1 cellular context compared by ENCODE assay signal in the genomic region with DNA sequence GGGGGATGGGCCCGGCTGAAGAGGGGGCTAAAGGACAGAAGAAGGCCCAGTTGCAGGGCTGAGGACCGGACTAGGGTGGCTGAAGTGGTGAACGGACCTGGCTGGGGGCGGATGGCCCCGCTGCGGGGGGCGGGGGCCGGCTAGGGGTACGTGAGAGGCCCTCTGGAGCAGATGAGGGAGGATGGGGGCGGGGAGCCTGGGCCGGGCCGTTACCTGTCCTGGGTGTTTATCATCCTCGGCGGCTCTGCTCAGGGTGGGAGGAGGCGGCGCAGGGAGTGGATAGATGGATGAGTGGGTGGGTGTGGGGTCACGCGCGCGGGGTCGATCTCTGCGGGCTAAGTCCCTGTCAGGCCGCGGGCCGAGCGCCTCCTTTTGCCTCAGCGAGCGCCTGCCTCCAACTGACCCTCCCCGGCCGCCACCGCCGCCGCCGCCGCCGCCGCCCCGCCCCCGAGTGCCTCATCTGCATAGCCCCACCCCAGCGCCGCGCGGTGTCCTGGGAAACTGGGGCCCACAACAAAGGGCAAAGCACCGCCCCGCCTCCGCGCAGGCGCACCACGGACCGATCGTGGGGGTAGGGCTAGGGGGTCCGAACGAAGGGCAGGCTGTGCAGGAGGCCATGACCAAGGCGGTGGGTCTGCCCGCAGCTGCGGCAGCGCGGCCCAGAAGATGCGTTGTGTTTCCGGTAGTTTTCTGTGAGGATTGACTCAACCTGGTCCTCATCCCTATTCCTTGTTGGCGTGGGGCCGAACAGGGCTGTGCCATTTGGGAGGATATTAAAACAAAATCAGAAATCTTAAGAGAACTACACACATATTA.
TF ChIP-seq lines count a peak whose summit lies in the region.

No MANE protein-coding gene starts in this region.

TF ChIP-seq in K562, 482 proteins besides CTCF, POLR2A, EP300 and RAD21 (continued from another document):
- TF ChIP-seq, protein P1, sequence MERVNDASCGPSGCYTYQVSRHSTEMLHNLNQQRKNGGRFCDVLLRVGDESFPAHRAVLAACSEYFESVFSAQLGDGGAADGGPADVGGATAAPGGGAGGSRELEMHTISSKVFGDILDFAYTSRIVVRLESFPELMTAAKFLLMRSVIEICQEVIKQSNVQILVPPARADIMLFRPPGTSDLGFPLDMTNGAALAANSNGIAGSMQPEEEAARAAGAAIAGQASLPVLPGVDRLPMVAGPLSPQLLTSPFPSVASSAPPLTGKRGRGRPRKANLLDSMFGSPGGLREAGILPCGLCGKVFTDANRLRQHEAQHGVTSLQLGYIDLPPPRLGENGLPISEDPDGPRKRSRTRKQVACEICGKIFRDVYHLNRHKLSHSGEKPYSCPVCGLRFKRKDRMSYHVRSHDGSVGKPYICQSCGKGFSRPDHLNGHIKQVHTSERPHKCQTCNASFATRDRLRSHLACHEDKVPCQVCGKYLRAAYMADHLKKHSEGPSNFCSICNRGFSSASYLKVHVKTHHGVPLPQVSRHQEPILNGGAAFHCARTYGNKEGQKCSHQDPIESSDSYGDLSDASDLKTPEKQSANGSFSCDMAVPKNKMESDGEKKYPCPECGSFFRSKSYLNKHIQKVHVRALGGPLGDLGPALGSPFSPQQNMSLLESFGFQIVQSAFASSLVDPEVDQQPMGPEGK (CRISPR knock-in tag; IDR thresholded peaks at IDR 0.05; ENCODE audit: borderline replicate concordance), result no peak
- TF ChIP-seq GABPA (tag; conservative IDR thresholded peaks at IDR 0.05; ENCODE audit: low read depth) (no peak), KHSRP (IDR thresholded peaks at IDR 0.05) (no peak), FOXK2 (conservative IDR thresholded peaks at IDR 0.05 in 1 of 2, IDR thresholded peaks at IDR 0.05 in 1 of 2; ENCODE audit: low read depth in 2 of 2) (peak in 1 of 2 experiments; percentile 80; a peak in 2 of 4 replicates), PRPF4 (IDR thresholded peaks at IDR 0.05; ENCODE audit: insufficient read depth, low read depth, low read length, poor library complexity, severe bottlenecking) (no peak), NCOA4 (IDR thresholded peaks at IDR 0.05; ENCODE audit: partially characterized antibody) (no peak), PHF20 (IDR thresholded peaks at IDR 0.05; ENCODE audit: partially characterized antibody) (peak; percentile 63), ZEB2 (IDR thresholded peaks at IDR 0.05) (no peak), NR2C1 (IDR thresholded peaks at IDR 0.05) (no peak), NR2C1 (tag; IDR thresholded peaks at IDR 0.05) (no peak), NEUROD1 (IDR thresholded peaks at IDR 0.05; ENCODE audit: borderline replicate concordance, low read depth, low read length, partially characterized antibody) (no peak), ATF7 (IDR thresholded peaks at IDR 0.05) (peak; percentile 13; the same call in 1 of the 2 replicates), TAF7 (tag; IDR thresholded peaks at IDR 0.05) (no peak), CBFA2T2 (conservative IDR thresholded peaks at IDR 0.05) (no peak), CBFB (CRISPR knock-in tag; IDR thresholded peaks at IDR 0.05) (no peak), POLR2H (tag; IDR thresholded peaks at IDR 0.05; ENCODE audit: low read depth) (peak; percentile 49), CCNT2 (IDR thresholded peaks at IDR 0.05; ENCODE audit: borderline replicate concordance, extremely low read depth, insufficient read length, low read depth, low read length) (peak; percentile 65), SAFB (IDR thresholded peaks at IDR 0.05; ENCODE audit: borderline replicate concordance, low read depth, low read length) (no peak)
- TF ChIP-seq, protein P2, sequence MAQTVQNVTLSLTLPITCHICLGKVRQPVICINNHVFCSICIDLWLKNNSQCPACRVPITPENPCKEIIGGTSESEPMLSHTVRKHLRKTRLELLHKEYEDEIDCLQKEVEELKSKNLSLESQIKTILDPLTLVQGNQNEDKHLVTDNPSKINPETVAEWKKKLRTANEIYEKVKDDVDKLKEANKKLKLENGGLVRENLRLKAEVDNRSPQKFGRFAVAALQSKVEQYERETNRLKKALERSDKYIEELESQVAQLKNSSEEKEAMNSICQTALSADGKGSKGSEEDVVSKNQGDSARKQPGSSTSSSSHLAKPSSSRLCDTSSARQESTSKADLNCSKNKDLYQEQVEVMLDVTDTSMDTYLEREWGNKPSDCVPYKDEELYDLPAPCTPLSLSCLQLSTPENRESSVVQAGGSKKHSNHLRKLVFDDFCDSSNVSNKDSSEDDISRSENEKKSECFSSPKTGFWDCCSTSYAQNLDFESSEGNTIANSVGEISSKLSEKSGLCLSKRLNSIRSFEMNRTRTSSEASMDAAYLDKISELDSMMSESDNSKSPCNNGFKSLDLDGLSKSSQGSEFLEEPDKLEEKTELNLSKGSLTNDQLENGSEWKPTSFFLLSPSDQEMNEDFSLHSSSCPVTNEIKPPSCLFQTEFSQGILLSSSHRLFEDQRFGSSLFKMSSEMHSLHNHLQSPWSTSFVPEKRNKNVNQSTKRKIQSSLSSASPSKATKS (CRISPR knock-in tag; IDR thresholded peaks at IDR 0.05), result no peak
- TF ChIP-seq, protein P3, sequence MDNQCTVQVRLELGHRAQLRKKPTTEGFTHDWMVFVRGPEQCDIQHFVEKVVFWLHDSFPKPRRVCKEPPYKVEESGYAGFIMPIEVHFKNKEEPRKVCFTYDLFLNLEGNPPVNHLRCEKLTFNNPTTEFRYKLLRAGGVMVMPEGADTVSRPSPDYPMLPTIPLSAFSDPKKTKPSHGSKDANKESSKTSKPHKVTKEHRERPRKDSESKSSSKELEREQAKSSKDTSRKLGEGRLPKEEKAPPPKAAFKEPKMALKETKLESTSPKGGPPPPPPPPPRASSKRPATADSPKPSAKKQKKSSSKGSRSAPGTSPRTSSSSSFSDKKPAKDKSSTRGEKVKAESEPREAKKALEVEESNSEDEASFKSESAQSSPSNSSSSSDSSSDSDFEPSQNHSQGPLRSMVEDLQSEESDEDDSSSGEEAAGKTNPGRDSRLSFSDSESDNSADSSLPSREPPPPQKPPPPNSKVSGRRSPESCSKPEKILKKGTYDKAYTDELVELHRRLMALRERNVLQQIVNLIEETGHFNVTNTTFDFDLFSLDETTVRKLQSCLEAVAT (IDR thresholded peaks at IDR 0.05), result peak in 1 of 2 experiments; percentile 51; a peak in 1 of 4 replicates
- TF ChIP-seq, protein P4, sequence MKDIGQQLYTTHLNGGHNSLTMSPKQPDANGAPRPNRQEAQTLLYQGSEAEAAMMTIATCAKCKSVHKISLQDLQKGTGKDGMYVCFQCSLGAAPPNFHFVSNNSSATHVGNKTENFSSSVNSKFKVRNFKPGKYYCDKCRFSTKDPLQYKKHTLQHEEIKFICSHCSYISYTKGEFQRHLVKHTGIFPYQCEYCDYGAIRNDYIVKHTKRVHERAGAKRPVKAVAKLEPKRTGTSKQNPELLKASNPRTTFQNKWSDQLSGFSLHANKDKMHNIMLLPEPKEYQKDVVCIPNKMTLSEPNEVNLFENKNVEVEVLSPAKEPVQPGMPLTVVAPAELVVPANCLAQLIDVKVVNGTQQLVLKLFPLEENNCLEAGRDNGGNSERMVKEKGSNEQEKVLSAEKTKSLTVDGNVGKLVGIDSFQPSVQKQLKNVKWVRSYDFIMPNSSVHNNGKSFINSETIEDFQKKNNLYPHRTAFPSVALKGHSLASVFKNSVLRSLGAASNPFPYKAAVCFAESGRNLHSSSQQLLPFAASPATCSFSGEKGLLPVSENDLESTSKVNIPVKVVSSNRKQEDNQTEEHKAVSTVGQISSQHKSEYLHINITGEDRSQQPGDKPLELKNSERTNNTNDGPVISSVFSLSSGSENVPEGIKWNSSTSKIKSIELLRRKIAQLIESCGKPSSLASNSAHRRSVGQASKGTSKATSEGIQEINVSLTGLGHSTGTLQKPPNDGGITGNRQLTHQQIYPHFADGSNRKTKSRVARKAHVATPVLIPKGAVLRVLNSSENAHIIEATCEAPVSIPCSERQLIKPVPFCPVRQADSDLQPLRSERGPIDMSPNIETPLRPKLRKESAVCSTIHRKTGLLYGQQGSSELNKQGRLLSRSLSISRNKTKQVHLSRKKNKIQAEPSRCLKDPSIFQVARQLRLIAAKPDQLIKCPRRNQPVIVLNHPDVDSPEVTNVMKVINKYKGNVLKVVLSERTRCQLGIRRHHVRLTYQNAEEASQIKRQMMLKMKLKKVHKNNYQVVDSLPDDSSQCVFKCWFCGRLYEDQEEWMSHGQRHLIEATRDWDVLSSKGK (CRISPR knock-in tag; IDR thresholded peaks at IDR 0.05), result no peak
